In genomic region chr12:54127538-54128259, GRCh38 we compare ENCODE assay signal across 14 cellular contexts.
DNase-seq lines count a peak whose midpoint lies in the region; ATAC-seq and TF ChIP-seq lines count a peak whose summit lies in the region.
"Had no signal": no experiment of that assay in that cellular context is flagged by ENCODE, and none has a peak within 500 bp of the region (broad histone marks: within the 10 kb centered on the region; RNA-seq: fewer than 3 reads in every experiment).

No MANE protein-coding gene starts in this region.

- H3K4me3 ChIP-seq in Panc1 (ENCODE audit: low read depth in 2 of 2, low read length in 2 of 2) (no peak overlapping the region; a peak in 1 of 4 replicates), esophagus (ENCODE audit: low read depth in 1 of 2, low read length in 2 of 2) (peak overlapping the region; percentile 13 to 86), thoracic aorta (peak overlapping the region; percentile 81), thyroid gland (replicated peaks in 1 of 3) (peak overlapping the region in 1 of 3 donors; percentile 49)

- intact Hi-C loops in Panc1 (cut with micrococcal nuclease; ENCODE audit: unreplicated experiment), result no loop called here
- intact Hi-C loops in thyroid gland (cut with DNase I), result no loop called here

- H3K4me1 ChIP-seq in Panc1 (ENCODE audit: control insufficient read depth, insufficient read depth, low read length) (peaks cover 6% of the 10 kb centered on the region), esophagus (ENCODE audit: control insufficient read depth in 2 of 2, insufficient read depth in 2 of 2, low read length in 1 of 2) (peaks cover 0 to 5% of the 10 kb centered on the region in 2 donors), thoracic aorta (ENCODE audit: control insufficient read depth in 1 of 2, low read depth in 2 of 2) (peaks cover 2 to 27% of the 10 kb centered on the region in 2 donors), thyroid gland (peaks cover 6 to 17% of the 10 kb centered on the region in 2 donors)

- H3K9me3 ChIP-seq in Panc1 (ENCODE audit: control insufficient read depth, insufficient read depth, low read depth, low read length) (no peaks in the 10 kb centered on the region), esophagus (ENCODE audit: control insufficient read depth in 2 of 2, insufficient read depth in 1 of 2, low read depth in 1 of 2, low read length in 1 of 2) (no peaks in the 10 kb centered on the region), thoracic aorta (no peaks in the 10 kb centered on the region), thyroid gland (no peaks in the 10 kb centered on the region)

- H3K27me3 ChIP-seq in Panc1 (ENCODE audit: control insufficient read depth, insufficient read depth, low read length), result no peaks in the 10 kb centered on the region
- H3K27me3 ChIP-seq in esophagus (ENCODE audit: control insufficient read depth in 1 of 2, insufficient read depth in 2 of 2, low read length in 2 of 2), result no peaks in the 10 kb centered on the region
- H3K27me3 ChIP-seq in thoracic aorta (replicated peaks; ENCODE audit: insufficient read depth), result no peaks in the 10 kb centered on the region
- H3K27me3 ChIP-seq in thyroid gland, result peaks cover 17% of the 10 kb centered on the region

- TF ChIP-seq CTCF in Panc1 (IDR thresholded peaks at IDR 0.05), result no peak
- TF ChIP-seq CTCF in nephron (IDR thresholded peaks at IDR 0.05; ENCODE audit: unreplicated experiment in 3 of 3), result no peak
- TF ChIP-seq CTCF in thoracic aorta (IDR thresholded peaks at IDR 0.05), result no peak
- no peak for TF ChIP-seq CTCF in thyroid gland (IDR thresholded peaks at IDR 0.05)

- no peaks in the 10 kb centered on the region for H3K36me3 ChIP-seq in Panc1 (ENCODE audit: control insufficient read depth, insufficient read depth, low read length)
- no peaks in the 10 kb centered on the region for H3K36me3 ChIP-seq in esophagus (ENCODE audit: control insufficient read depth in 2 of 2, insufficient read depth in 2 of 2, low read length in 1 of 2)
- peaks cover 3% of the 10 kb centered on the region for H3K36me3 ChIP-seq in thoracic aorta
- H3K36me3 ChIP-seq in thyroid gland, result no peaks in the 10 kb centered on the region

- POLR2A ChIA-PET in Panc1 (lab: Charles Lee), result no interaction called here

- in situ Hi-C loops in Panc1 (cut with HindIII; ENCODE audit: low pct_unique_long_range_greater_than_20kb, low sequenced_read_pairs), result no loop called here

- no peaks in the 10 kb centered on the region for H3K9me3 Mint-ChIP-seq in nephron
- H3K9me3 Mint-ChIP-seq: natural killer cell; stimulated activated naive CD8-positive, alpha-beta T cell treated with anti-CD3 and anti-CD28 coated beads, Interleukin-15, Interleukin-2, amounts not matched to agents 100 ng/mL and 50 ng/mL, for 24 hours had no signal

- CTCF ChIA-PET in Panc1 (lab: Charles Lee), result no interaction called here

- DNase-seq in Panc1 (ENCODE audit: low read depth, low spot score), result no peak
- DNase-seq in thoracic aorta (ENCODE audit: low spot score), result no peak
- DNase-seq in thyroid gland, result no peak
- no peak for DNase-seq in middle frontal gyrus (ENCODE audit: extremely low spot score, low spot score)
- DNase-seq in DMS53 treated with DMSO at 0.1 percent for 48 hours (lab: John Stamatoyannopoulos, UW; ENCODE audit: unreplicated experiment), result no peak
- DNase-seq: amniotic stem cell, DMS 273 treated with DMSO at 0.1 percent for 48 hours, natural killer cell, NCI-H1092 treated with DMSO at 0.1 percent for 48 hours, NCI-H446 had no signal

- peaks cover 42% of the 10 kb centered on the region for H3K27me3 Mint-ChIP-seq in nephron (ENCODE audit: low read depth)

- peaks cover 20% of the 10 kb centered on the region for H3K36me3 Mint-ChIP-seq in nephron (ENCODE audit: low read depth)
- H3K36me3 Mint-ChIP-seq: natural killer cell had no signal

- peak; percentile 18; the same call in 1 of the 2 replicates for ATAC-seq in Panc1
- ATAC-seq in thoracic aorta (ENCODE audit: insufficient number of reproducible peaks, low FRiP score, low read depth), result no peak
- no peak for ATAC-seq in HG02571 (IDR thresholded peaks at IDR 0.05; ENCODE audit: unreplicated experiment)

- no peak for TF ChIP-seq POLR2A in thyroid gland (IDR thresholded peaks at IDR 0.05)

- peak overlapping the region; percentile 83 to 96 (median 94) for H3K4me3 Mint-ChIP-seq in nephron
- H3K4me3 Mint-ChIP-seq: natural killer cell had no signal

- 65 to 69% methylated on average over 19 of the region's 19 CpGs for WGBS in esophagus, 2 donors
- WGBS in thyroid gland, 2 donors, result 78 to 80% methylated on average over 15 to 19 of the region's 19 CpGs

- peak overlapping the region; percentile 75 to 90 (median 81) for H3K27ac Mint-ChIP-seq in nephron
- H3K27ac Mint-ChIP-seq: natural killer cell; stimulated activated naive CD8-positive, alpha-beta T cell treated with anti-CD3 and anti-CD28 coated beads, Interleukin-15, Interleukin-2, amounts not matched to agents 100 ng/mL and 50 ng/mL, for 24 hours had no signal

- H3K27ac ChIP-seq in Panc1 (ENCODE audit: low read length), result no peak overlapping the region
- peak overlapping the region; percentile 47 to 81 for H3K27ac ChIP-seq in esophagus (ENCODE audit: low read depth in 2 of 2, low read length in 1 of 2)
- H3K27ac ChIP-seq in thoracic aorta, result peak overlapping the region; percentile 87 to 89
- H3K27ac ChIP-seq in thyroid gland, result peak overlapping the region in 1 of 3 donors; percentile 71

- no TSS peak for BruUV-seq in Panc1 (replicated peaks; lab: Mats Ljungman, UMichigan)

- peaks cover 60% of the 10 kb centered on the region for H3K4me1 Mint-ChIP-seq in nephron

Comparison
In these comparisons a context has a peak if more than half of its experiments do, and no peak if none do; other contexts are left out.
1. H3K4me3 ChIP-seq: peak in esophagus (2 of 2) and thoracic aorta (single experiment); none in Panc1 (0 of 2).